29 cellular contexts compared by ENCODE assay signal in genomic region chr1:3480369-3480719, GRCh38. TPM values are rescaled to one million over a fixed set of nuclear protein-coding genes. Genes with fewer than 3 reads are reported as not detected.
DNase-seq lines count a peak whose midpoint lies in the region; ATAC-seq and TF ChIP-seq lines count a peak whose summit lies in the region.
"Had no signal": no experiment of that assay in that cellular context is flagged by ENCODE, and none has a peak within 500 bp of the region (broad histone marks: within the 10 kb centered on the region; RNA-seq: fewer than 3 reads in every experiment).

No MANE protein-coding gene starts in this region.

- H3K36me3 ChIP-seq in lower lobe of right lung, result no peaks in the 10 kb centered on the region
- H3K36me3 ChIP-seq: HAP-1, MG63 had no signal

- DNase-seq in HuH-7 (ENCODE audit: low spot score) (peak; percentile 44), left colon (peak in 1 of 2 donors; percentile 58), mucosa of gallbladder (ENCODE audit: low spot score) (peak; percentile 63), head of caudate nucleus (no peak), lower lobe of right lung (no peak)
- no peak for DNase-seq in activated CD8-positive, alpha-beta memory T cell treated with anti-CD3 and anti-CD28 coated beads, Interleukin-2, amount 50 U/mL, for 48 hours
- DNase-seq: AML-193; Caco-2; CD8-positive, alpha-beta T cell; GDM1; GOT3; KBM-7; MG63; NCI-H1105 treated with DMSO at 0.1 percent for 48 hours; NCI-H146; NCI-H1930; NCI-H446; NCI-H524 treated with DMSO at 0.1 percent for 48 hours; NCI-H774; PC-3; Right ventricle myocardium superior had no signal

- H3K27me3 ChIP-seq in lower lobe of right lung (ENCODE audit: low read depth), result no peaks in the 10 kb centered on the region
- H3K27me3 ChIP-seq: MG63, SJSA1 had no signal

- no peak for TF ChIP-seq CTCF in lower lobe of right lung (IDR thresholded peaks at IDR 0.05)

- intact Hi-C loops in left colon (cut with DNase I, micrococcal nuclease) (no loop called here), head of caudate nucleus (cut with DNase I) (no loop called here), lower lobe of right lung (cut with DNase I) (no loop called here)

- no peak overlapping the region for H3K4me3 ChIP-seq in lower lobe of right lung
- H3K4me3 ChIP-seq: A549, GM12878, HAP-1, MG63, SJSA1 had no signal

- peak; percentile 74 for ATAC-seq in left colon
- no peak for ATAC-seq in lower lobe of right lung
- ATAC-seq in HG02798 (IDR thresholded peaks at IDR 0.05; ENCODE audit: poor library complexity, unreplicated experiment), result no peak
- ATAC-seq: CD8-positive, alpha-beta T cell; GM12878; PC-3 had no signal

- no peak overlapping the region for H3K27ac ChIP-seq in lower lobe of right lung
- H3K27ac ChIP-seq: A549, C4-2B, SJSA1 had no signal

- no peaks in the 10 kb centered on the region for H3K4me1 ChIP-seq in lower lobe of right lung
- H3K4me1 ChIP-seq: HAP-1 had no signal

- H3K9me3 ChIP-seq in lower lobe of right lung, result no peaks in the 10 kb centered on the region
- H3K9me3 ChIP-seq: A549, Caco-2, HAP-1, MG63, SJSA1 had no signal

RNA-seq across cellular contexts. Expression of gene ARHGEF16, which starts 25.9 kb away (rescaled TPM):
- 100 to 1,000 TPM in 1 of 2 donors, 10 to 100 TPM in 1; 92.4 to 113 TPM for total RNA-seq in left colon
- 81.4 TPM for total RNA-seq in mucosa of gallbladder
- 10.6 TPM for total RNA-seq in lower lobe of right lung
- total RNA-seq: CD8-positive, alpha-beta T cell; GM12878; LHCN-M2; RPMI7951 had no signal

Comparison
In these comparisons a context has a peak if more than half of its experiments do, and no peak if none do; other contexts are left out.
1. DNase-seq: peak in HuH-7 (single experiment) and mucosa of gallbladder (single experiment); none in head of caudate nucleus (0 of 42), lower lobe of right lung (single experiment) and activated CD8-positive, alpha-beta memory T cell treated with anti-CD3 and anti-CD28 coated beads, Interleukin-2, amount 50 U/mL, for 48 hours (single experiment).